Comparison of ENCODE assay signal across 1 cellular context in genomic region chr2:109129921-109130725, GRCh38.
TF ChIP-seq lines count a peak whose summit lies in the region.

No MANE protein-coding gene starts in this region.

TF ChIP-seq in HEK293, 187 proteins besides CTCF, POLR2A, EP300 and RAD21 (continued from another document and continues in another):
- TF ChIP-seq ELK4 (IDR thresholded peaks at IDR 0.05; ENCODE audit: borderline replicate concordance, low read depth, low read length) (no peak), ZBTB48 (tag by site-specific recombination; IDR thresholded peaks at IDR 0.05) (peak; percentile 75; the same call in 1 of the 2 replicates), PRDM10 (tag by site-specific recombination; IDR thresholded peaks at IDR 0.05) (peak; percentile 77), ZNF302 (tag by site-specific recombination; IDR thresholded peaks at IDR 0.05; ENCODE audit: low read depth) (no peak), GLIS2 (tag by site-specific recombination; IDR thresholded peaks at IDR 0.05) (peak; percentile 81), ZNF133 (tag by site-specific recombination; IDR thresholded peaks at IDR 0.05) (no peak), GLIS1 (tag by site-specific recombination; IDR thresholded peaks at IDR 0.05) (peak; percentile 77), ZNF560 (tag by site-specific recombination; IDR thresholded peaks at IDR 0.05; ENCODE audit: borderline replicate concordance) (no peak), ZNF169 (tag by site-specific recombination; IDR thresholded peaks at IDR 0.05) (no peak), OSR2 (tag by site-specific recombination; IDR thresholded peaks at IDR 0.05) (peak; percentile 44; the same call in 1 of the 2 replicates), ZNF433 (tag by site-specific recombination; IDR thresholded peaks at IDR 0.05; ENCODE audit: low read depth) (no peak), ZSCAN30 (tag by site-specific recombination; IDR thresholded peaks at IDR 0.05) (no peak), ZXDB (tag by site-specific recombination; IDR thresholded peaks at IDR 0.05) (no peak), ZNF513 (tag by site-specific recombination; IDR thresholded peaks at IDR 0.05) (no peak), ZNF221 (tag by site-specific recombination; IDR thresholded peaks at IDR 0.05; ENCODE audit: borderline replicate concordance) (no peak), BCL11A (tag by site-specific recombination; IDR thresholded peaks at IDR 0.05; ENCODE audit: low read depth) (no peak), ZBTB6 (tag by site-specific recombination; IDR thresholded peaks at IDR 0.05) (no peak), ZNF248 (tag by site-specific recombination; IDR thresholded peaks at IDR 0.05) (no peak), ZNF175 (tag by site-specific recombination; IDR thresholded peaks at IDR 0.05) (no peak), ZNF792 (tag by site-specific recombination; IDR thresholded peaks at IDR 0.05) (no peak), ZNF658 (tag by site-specific recombination; IDR thresholded peaks at IDR 0.05) (no peak), ZNF558 (tag by site-specific recombination; IDR thresholded peaks at IDR 0.05) (no peak), ZNF132 (tag by site-specific recombination; IDR thresholded peaks at IDR 0.05; ENCODE audit: borderline replicate concordance) (no peak), ZNF510 (tag by site-specific recombination; IDR thresholded peaks at IDR 0.05; ENCODE audit: insufficient replicate concordance) (no peak), ZNF366 (tag by site-specific recombination; conservative IDR thresholded peaks at IDR 0.05) (no peak), ZNF548 (tag by site-specific recombination; IDR thresholded peaks at IDR 0.05) (no peak), ZNF626 (tag by site-specific recombination; IDR thresholded peaks at IDR 0.05) (no peak), ZFP37 (tag by site-specific recombination; IDR thresholded peaks at IDR 0.05) (no peak), ZNF664 (tag by site-specific recombination; IDR thresholded peaks at IDR 0.05) (no peak), ZNF37A (tag by site-specific recombination; IDR thresholded peaks at IDR 0.05) (no peak), ZSCAN5A (tag by site-specific recombination; IDR thresholded peaks at IDR 0.05) (0 out of 2 replicates have a peak, but pooled peaks have one; percentile 25), ZNF621 (tag by site-specific recombination; IDR thresholded peaks at IDR 0.05) (no peak), ZNF624 (tag by site-specific recombination; IDR thresholded peaks at IDR 0.05) (no peak), ZNF677 (tag by site-specific recombination; IDR thresholded peaks at IDR 0.05) (0 out of 2 replicates have a peak, but pooled peaks have one; percentile 33), ZSCAN18 (tag by site-specific recombination; IDR thresholded peaks at IDR 0.05) (no peak), HIC1 (tag by site-specific recombination; IDR thresholded peaks at IDR 0.05) (no peak), ZNF561 (tag by site-specific recombination; IDR thresholded peaks at IDR 0.05; ENCODE audit: borderline replicate concordance) (no peak), INSM2 (tag by site-specific recombination; IDR thresholded peaks at IDR 0.05) (no peak), ZNF223 (tag by site-specific recombination; IDR thresholded peaks at IDR 0.05) (no peak), ZNF350 (tag by site-specific recombination; IDR thresholded peaks at IDR 0.05) (no peak), ZNF530 (tag by site-specific recombination; IDR thresholded peaks at IDR 0.05; ENCODE audit: low read depth) (no peak), ZFP41 (tag by site-specific recombination; IDR thresholded peaks at IDR 0.05; ENCODE audit: borderline replicate concordance) (no peak), KLF16 (tag by site-specific recombination; IDR thresholded peaks at IDR 0.05) (0 out of 2 replicates have a peak, but pooled peaks have one; percentile 18), ZNF843 (tag by site-specific recombination; IDR thresholded peaks at IDR 0.05) (no peak), ZNF423 (tag by site-specific recombination; IDR thresholded peaks at IDR 0.05) (no peak), ZNF239 (tag by site-specific recombination; IDR thresholded peaks at IDR 0.05) (no peak), ZNF768 (tag by site-specific recombination; IDR thresholded peaks at IDR 0.05) (no peak), ZNF629 (tag by site-specific recombination; IDR thresholded peaks at IDR 0.05) (no peak), ZBTB11 (tag by site-specific recombination; conservative IDR thresholded peaks at IDR 0.05; ENCODE audit: low read depth) (peak; percentile 29; the same call in 1 of the 2 replicates)
